Comparison of ENCODE assay signal across 10 cellular contexts in genomic region chr5:148910686-148911361, GRCh38.
DNase-seq lines count a peak whose midpoint lies in the region; ATAC-seq lines count a peak whose summit lies in the region.
"Had no signal": no experiment of that assay in that cellular context is flagged by ENCODE, and none has a peak within 500 bp of the region (broad histone marks: within the 10 kb centered on the region; RNA-seq: fewer than 3 reads in every experiment).

No MANE protein-coding gene starts in this region.

- peak; percentile 24 for DNase-seq in AG20443 (ENCODE audit: low spot score)
- DNase-seq in MG63, result peak; percentile 100
- DNase-seq in brain pericyte (ENCODE audit: low read depth, low spot score), result peak; percentile 37
- peak; percentile 46 to 49 for DNase-seq in left colon
- no peak for DNase-seq in activated T-cell treated with anti-CD3 and anti-CD28 coated beads, Interleukin-2, amount 50 U/mL, for 24 hours
- DNase-seq in activated CD4-positive, alpha-beta T cell treated with anti-CD3 and anti-CD28 coated beads for 48 hours, result no peak
- no peak for DNase-seq in NCI-H1092 (lab: John Stamatoyannopoulos, UW)
- DNase-seq in NCI-H2081 (lab: John Stamatoyannopoulos, UW), result no peak
- DNase-seq: KBM-7 had no signal

- peaks cover 15% of the 10 kb centered on the region for H3K4me1 Mint-ChIP-seq in activated T-cell treated with anti-CD3 and anti-CD28 coated beads, Interleukin-2, amount 50 U/mL, for 24 hours (ENCODE audit: low read depth)

- no peaks in the 10 kb centered on the region for H3K36me3 Mint-ChIP-seq in activated T-cell treated with anti-CD3 and anti-CD28 coated beads, Interleukin-2, amount 50 U/mL, for 24 hours (ENCODE audit: low read depth)
- H3K36me3 Mint-ChIP-seq: brain had no signal

- H3K9me3 ChIP-seq in MG63, result no peaks in the 10 kb centered on the region

- H3K4me3 Mint-ChIP-seq in activated T-cell treated with anti-CD3 and anti-CD28 coated beads, Interleukin-2, amount 50 U/mL, for 24 hours, result no peak overlapping the region
- H3K4me3 Mint-ChIP-seq: brain had no signal

- H3K27me3 Mint-ChIP-seq in activated T-cell treated with anti-CD3 and anti-CD28 coated beads, Interleukin-2, amount 50 U/mL, for 24 hours, result no peaks in the 10 kb centered on the region

- peak; percentile 86 for ATAC-seq in left colon

- intact Hi-C loops in left colon (cut with DNase I, micrococcal nuclease), result no loop called here

- H3K4me3 ChIP-seq in MG63, result no peak overlapping the region

- no peaks in the 10 kb centered on the region for H3K9me3 Mint-ChIP-seq in activated T-cell treated with anti-CD3 and anti-CD28 coated beads, Interleukin-2, amount 50 U/mL, for 24 hours
- H3K9me3 Mint-ChIP-seq: brain had no signal

- H3K36me3 ChIP-seq in MG63, result no peaks in the 10 kb centered on the region

- H3K27ac Mint-ChIP-seq in activated T-cell treated with anti-CD3 and anti-CD28 coated beads, Interleukin-2, amount 50 U/mL, for 24 hours, result no peak overlapping the region
- H3K27ac Mint-ChIP-seq: brain had no signal

- H3K27me3 ChIP-seq in MG63, result no peaks in the 10 kb centered on the region

Comparison
In these comparisons a context has a peak if more than half of its experiments do, and no peak if none do; other contexts are left out.
1. DNase-seq: peak in AG20443 (single experiment), MG63 (single experiment), brain pericyte (single experiment) and left colon (2 of 2); none in activated T-cell treated with anti-CD3 and anti-CD28 coated beads, Interleukin-2, amount 50 U/mL, for 24 hours (single experiment), activated CD4-positive, alpha-beta T cell treated with anti-CD3 and anti-CD28 coated beads for 48 hours (single experiment), NCI-H1092 (single experiment) and NCI-H2081 (0 of 2).